22 cellular contexts compared by ENCODE assay signal in the genomic region with DNA sequence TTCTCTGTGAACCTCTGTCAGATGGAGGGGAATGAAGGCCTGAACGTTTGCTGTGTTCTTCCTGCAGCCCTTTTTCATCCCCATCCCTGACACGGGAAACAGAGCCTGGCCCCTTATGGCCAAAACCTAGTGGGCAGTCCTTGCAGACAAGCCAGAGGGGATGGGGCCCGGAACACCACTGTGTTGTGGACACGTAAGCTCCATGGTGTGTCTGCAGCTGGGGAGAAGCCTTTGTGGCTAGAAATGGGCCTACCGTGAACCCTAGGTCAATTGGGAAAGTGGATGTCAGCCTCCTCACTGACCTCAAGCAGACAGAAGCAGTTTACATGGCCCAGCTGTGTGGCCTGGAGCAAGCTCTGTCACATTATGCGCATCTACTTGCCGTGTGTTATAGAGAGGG. TPM values are rescaled to one million over a fixed set of nuclear protein-coding genes. Genes with fewer than 3 reads are reported as not detected.
DNase-seq lines count a peak whose midpoint lies in the region; ATAC-seq and TF ChIP-seq lines count a peak whose summit lies in the region.
"Had no signal": no experiment of that assay in that cellular context is flagged by ENCODE, and none has a peak within 500 bp of the region (broad histone marks: within the 10 kb centered on the region; RNA-seq: fewer than 3 reads in every experiment).

No MANE protein-coding gene starts in this region.

- CTCF ChIA-PET in activated CD8-positive, alpha-beta memory T cell treated with anti-CD3 and anti-CD28 coated beads, Interleukin-2, amount 10 ng/mL, durations not matched to agents 7 days and 5 days (lab: Charles Lee): no interaction called here
- CTCF ChIA-PET in Calu3 (lab: Charles Lee): no interaction called here

- no TSS peak for BruUV-seq in Calu3 (replicated peaks; lab: Mats Ljungman, UMichigan)

- TF ChIP-seq CTCF in Calu3 (IDR thresholded peaks at IDR 0.05; ENCODE audit: unreplicated experiment) (no peak), nephron progenitor cell (IDR thresholded peaks at IDR 0.05) (no peak)

- H3K27ac Mint-ChIP-seq in activated CD8-positive, alpha-beta memory T cell treated with anti-CD3 and anti-CD28 coated beads, Interleukin-2, amount 10 ng/mL, durations not matched to agents 7 days and 5 days: no peak overlapping the region
- H3K27ac Mint-ChIP-seq in Calu3 (ENCODE audit: unreplicated experiment): peak overlapping the region; percentile 49
- peak overlapping the region; percentile 59 for H3K27ac Mint-ChIP-seq in activated T-helper 17 cell treated with anti-CD3 and anti-CD28 coated beads, Interleukin-2, amount 50 U/mL, for 72 hours
- peak overlapping the region; percentile 64 for H3K27ac Mint-ChIP-seq in nephron progenitor cell

- H3K9me3 Mint-ChIP-seq in activated CD8-positive, alpha-beta memory T cell treated with anti-CD3 and anti-CD28 coated beads, Interleukin-2, amount 10 ng/mL, durations not matched to agents 7 days and 5 days (ENCODE audit: low read depth): no peaks in the 10 kb centered on the region
- H3K9me3 Mint-ChIP-seq in Calu3 (ENCODE audit: low read depth, unreplicated experiment) (no peaks in the 10 kb centered on the region), nephron progenitor cell (no peaks in the 10 kb centered on the region)
- no peaks in the 10 kb centered on the region for H3K9me3 Mint-ChIP-seq in activated T-helper 17 cell treated with anti-CD3 and anti-CD28 coated beads, Interleukin-2, amount 50 U/mL, for 72 hours
- H3K9me3 Mint-ChIP-seq: CD14-positive monocyte; CD8-positive, alpha-beta memory T cell had no signal

- H3K27me3 Mint-ChIP-seq in activated CD8-positive, alpha-beta memory T cell treated with anti-CD3 and anti-CD28 coated beads, Interleukin-2, amount 10 ng/mL, durations not matched to agents 7 days and 5 days: no peaks in the 10 kb centered on the region
- peaks cover 17% of the 10 kb centered on the region for H3K27me3 Mint-ChIP-seq in Calu3 (ENCODE audit: unreplicated experiment)
- H3K27me3 Mint-ChIP-seq in activated T-helper 17 cell treated with anti-CD3 and anti-CD28 coated beads, Interleukin-2, amount 50 U/mL, for 72 hours: no peaks in the 10 kb centered on the region
- peaks cover 5% of the 10 kb centered on the region for H3K27me3 Mint-ChIP-seq in nephron progenitor cell (ENCODE audit: low read depth, poor library complexity)
- H3K27me3 Mint-ChIP-seq: CD8-positive, alpha-beta memory T cell had no signal

- DNase-seq in activated CD8-positive, alpha-beta memory T cell treated with anti-CD3 and anti-CD28 coated beads for 24 hours: peak; percentile 45
- no peak for DNase-seq in activated CD8-positive, alpha-beta memory T cell treated with anti-CD3 and anti-CD28 coated beads, Interleukin-2, amount 10 ng/mL, durations not matched to agents 7 days and 5 days
- no peak for DNase-seq in Calu3
- no peak for DNase-seq in nephron progenitor cell
- no peak for DNase-seq in A172 (ENCODE audit: low spot score)
- no peak for DNase-seq in activated naive CD4-positive, alpha-beta T cell treated with anti-CD3 and anti-CD28 coated beads, Interleukin-2, amount 50 U/mL, for 16 hours
- no peak for DNase-seq in NCI-H2107 (lab: John Stamatoyannopoulos, UW)
- DNase-seq: ACHN; BE2C; CD8-positive, alpha-beta memory T cell; DMS79 treated with DMSO at 0.1 percent for 48 hours; Kasumi-1; NCI-H1092 treated with DMSO at 0.1 percent for 48 hours; NCI-H1436; NCI-H187 treated with DMSO at 0.1 percent for 48 hours; NCI-H446; NCI-H524 treated with DMSO at 0.1 percent for 48 hours; NCI-H774; SK-N-SH had no signal

- intact Hi-C loops in Calu3 (cut with micrococcal nuclease; ENCODE audit: unreplicated experiment): no loop called here

- ATAC-seq in activated CD8-positive, alpha-beta memory T cell treated with anti-CD3 and anti-CD28 coated beads, Interleukin-2, amount 10 ng/mL, durations not matched to agents 7 days and 5 days: no peak
- no peak for ATAC-seq in activated T-helper 17 cell treated with anti-CD3 and anti-CD28 coated beads, Interleukin-2, amount 50 U/mL, for 72 hours (replicated peaks)
- ATAC-seq: Panc1 had no signal

- no peaks in the 10 kb centered on the region for H3K4me1 Mint-ChIP-seq in activated CD8-positive, alpha-beta memory T cell treated with anti-CD3 and anti-CD28 coated beads, Interleukin-2, amount 10 ng/mL, durations not matched to agents 7 days and 5 days
- H3K4me1 Mint-ChIP-seq in Calu3 (ENCODE audit: low read depth, unreplicated experiment) (no peaks in the 10 kb centered on the region), nephron progenitor cell (no peaks in the 10 kb centered on the region)
- no peaks in the 10 kb centered on the region for H3K4me1 Mint-ChIP-seq in activated T-helper 17 cell treated with anti-CD3 and anti-CD28 coated beads, Interleukin-2, amount 50 U/mL, for 72 hours
- H3K4me1 Mint-ChIP-seq: CD14-positive monocyte; CD8-positive, alpha-beta memory T cell had no signal

- H3K4me3 Mint-ChIP-seq in activated CD8-positive, alpha-beta memory T cell treated with anti-CD3 and anti-CD28 coated beads, Interleukin-2, amount 10 ng/mL, durations not matched to agents 7 days and 5 days: no peak overlapping the region
- H3K4me3 Mint-ChIP-seq in Calu3 (ENCODE audit: low read depth, unreplicated experiment) (no peak overlapping the region), nephron progenitor cell (no peak overlapping the region)
- no peak overlapping the region for H3K4me3 Mint-ChIP-seq in activated T-helper 17 cell treated with anti-CD3 and anti-CD28 coated beads, Interleukin-2, amount 50 U/mL, for 72 hours
- H3K4me3 Mint-ChIP-seq: CD14-positive monocyte; CD8-positive, alpha-beta memory T cell had no signal

- peaks cover 10% of the 10 kb centered on the region for H3K36me3 Mint-ChIP-seq in activated CD8-positive, alpha-beta memory T cell treated with anti-CD3 and anti-CD28 coated beads, Interleukin-2, amount 10 ng/mL, durations not matched to agents 7 days and 5 days
- H3K36me3 Mint-ChIP-seq in Calu3 (ENCODE audit: insufficient read depth, unreplicated experiment) (peaks cover 18% of the 10 kb centered on the region), nephron progenitor cell (ENCODE audit: low read depth) (peaks cover 39% of the 10 kb centered on the region)
- peaks cover 56% of the 10 kb centered on the region for H3K36me3 Mint-ChIP-seq in activated T-helper 17 cell treated with anti-CD3 and anti-CD28 coated beads, Interleukin-2, amount 50 U/mL, for 72 hours (ENCODE audit: low read depth)

RNA-seq across cellular contexts. Expression of gene PARS2, which starts 20.9 kb away (rescaled TPM):
- total RNA-seq in activated CD8-positive, alpha-beta memory T cell treated with anti-CD3 and anti-CD28 coated beads, Interleukin-2, amount 10 ng/mL, durations not matched to agents 7 days and 5 days: 1 to 10 TPM; 5.0 to 6.4 TPM
- total RNA-seq in Calu3 (2022): 9.0 and 10.0 TPM in 2 replicates
- 1 to 10 TPM; 4.7 to 6.6 TPM for total RNA-seq in activated T-helper 17 cell treated with anti-CD3 and anti-CD28 coated beads, Interleukin-2, amount 50 U/mL, for 72 hours
- total RNA-seq in A172 (2014; rRNA removed; shearing (Covaris generic)): 4.1 and 6.7 TPM in 2 replicates

RNA-seq across cellular contexts. Expression of gene TTC4, which starts 27.8 kb away (rescaled TPM):
- 10 to 100 TPM; 19.6 to 26.3 TPM for total RNA-seq in activated CD8-positive, alpha-beta memory T cell treated with anti-CD3 and anti-CD28 coated beads, Interleukin-2, amount 10 ng/mL, durations not matched to agents 7 days and 5 days
- 22.9 and 26.0 TPM in 2 replicates for total RNA-seq in Calu3 (2022)
- total RNA-seq in activated T-helper 17 cell treated with anti-CD3 and anti-CD28 coated beads, Interleukin-2, amount 50 U/mL, for 72 hours: 10 to 100 TPM; 15.1 to 26.4 TPM
- 32.3 and 34.7 TPM in 2 replicates for total RNA-seq in A172 (2014; rRNA removed; shearing (Covaris generic))

RNA-seq across cellular contexts. Expression of gene TTC22, which starts 57.7 kb away (rescaled TPM):
- 10 to 100 TPM in 1 of 2 experiments, 1 to 10 TPM in 1; 9.1 to 17.9 TPM for total RNA-seq in activated CD8-positive, alpha-beta memory T cell treated with anti-CD3 and anti-CD28 coated beads, Interleukin-2, amount 10 ng/mL, durations not matched to agents 7 days and 5 days
- 17.2 and 17.4 TPM in 2 replicates for total RNA-seq in Calu3 (2022)
- total RNA-seq in activated T-helper 17 cell treated with anti-CD3 and anti-CD28 coated beads, Interleukin-2, amount 50 U/mL, for 72 hours: 10 to 100 TPM in 1 of 2 donors, 1 to 10 TPM in 1; 3.6 to 10.6 TPM
- not detected in 2 replicates for total RNA-seq in A172 (2014; rRNA removed; shearing (Covaris generic))
